8 cellular contexts compared by ENCODE assay signal in the genomic region with DNA sequence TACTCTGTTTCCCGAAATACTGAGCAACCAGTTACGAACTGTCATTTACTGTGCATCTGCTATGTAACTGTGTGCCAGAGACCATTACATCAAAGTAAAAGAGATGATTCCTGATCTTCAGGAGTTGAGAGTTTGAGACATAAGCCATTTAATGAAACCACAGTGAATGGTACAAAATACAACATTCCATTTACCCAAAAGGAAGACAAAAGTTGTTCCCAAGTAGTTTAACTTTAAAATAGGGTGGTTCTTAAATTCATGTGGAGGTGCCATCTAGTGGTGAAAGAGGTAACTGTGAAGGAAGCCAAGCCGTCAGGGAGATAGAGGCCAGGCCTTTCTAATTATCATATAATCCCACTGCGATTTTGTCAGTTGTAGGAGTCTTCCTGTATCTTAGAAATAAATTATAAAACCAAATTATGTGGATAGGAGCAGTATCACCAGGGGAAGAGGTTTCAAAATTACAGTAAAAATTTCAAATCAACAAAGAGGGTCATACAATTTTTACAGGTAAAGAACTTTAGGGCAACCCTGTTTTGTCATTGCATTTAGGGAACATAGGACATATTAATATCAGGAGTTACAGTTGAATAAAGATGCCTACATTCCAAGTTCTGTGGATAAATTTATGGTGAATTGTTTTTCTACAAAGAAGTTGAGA.
DNase-seq lines count a peak whose midpoint lies in the region; ATAC-seq and TF ChIP-seq lines count a peak whose summit lies in the region.

No MANE protein-coding gene starts in this region.

- intact Hi-C loops in adrenal gland (cut with DNase I): loop anchor here (5.0 to 10.0 kb wide), 3 partner anchors 90 to 358 kb away; no protein-coding TSS in a partner anchor
- intact Hi-C loops in left ventricle myocardium superior (cut with micrococcal nuclease): loop anchor here (10.0 kb wide), 2 partner anchors 290 to 350 kb away; no protein-coding TSS in a partner anchor

- peaks cover 30% of the 10 kb centered on the region for H3F3A ChIP-seq in smooth muscle cell (ENCODE audit: low read depth)

- in situ Hi-C loops in GM13976 (cut with MboI; ENCODE audit: low sequenced_read_pairs, unreplicated experiment): loop anchor here (10.0 kb wide), 1 partner anchor 360 kb away; no protein-coding TSS in a partner anchor

- no peak overlapping the region for H3K27ac ChIP-seq in BLaER1 treated with 17β-estradiol and CSF1 and Interleukin-3, amounts not matched to agents 10 nM and 100 nM
- H3K27ac ChIP-seq in adrenal gland (no peak overlapping the region), smooth muscle cell (ENCODE audit: low read depth) (peak overlapping the region; percentile 53)

- no peak for TF ChIP-seq POLR2A in adrenal gland (IDR thresholded peaks at IDR 0.05)

- peak; percentile 69 for DNase-seq in GM13976 (ENCODE audit: low spot score)
- DNase-seq in NCI-H345 (lab: John Stamatoyannopoulos, UW): peak; percentile 52
- peak in 5 of 7 donors; percentile 28 to 73 (median 58) for DNase-seq in adrenal gland
- DNase-seq in left ventricle myocardium superior: no peak
- DNase-seq in smooth muscle cell (lab: John Stamatoyannopoulos, UW; ENCODE audit: unreplicated experiment): no peak

- no peak overlapping the region for H2AFZ ChIP-seq in smooth muscle cell (ENCODE audit: low read depth)

- H3K27me3 ChIP-seq in BLaER1 treated with 17β-estradiol and CSF1 and Interleukin-3, amounts not matched to agents 10 nM and 100 nM: no peaks in the 10 kb centered on the region
- H3K27me3 ChIP-seq in adrenal gland (no peaks in the 10 kb centered on the region), smooth muscle cell (ENCODE audit: low read depth) (no peaks in the 10 kb centered on the region)

- TF ChIP-seq CTCF in GM13976 (IDR thresholded peaks at IDR 0.05; ENCODE audit: borderline replicate concordance, control extremely low read depth, extremely low read depth, insufficient read depth, missing control alignments): peak; percentile 71
- peak; percentile 68 to 86 (median 80) for TF ChIP-seq CTCF in adrenal gland (IDR thresholded peaks at IDR 0.05)
- TF ChIP-seq CTCF in smooth muscle cell (IDR thresholded peaks at IDR 0.05; ENCODE audit: borderline replicate concordance, insufficient read depth, poor library complexity, severe bottlenecking): peak; percentile 89

- no peak overlapping the region for H3K4me3 ChIP-seq in BLaER1 treated with 17β-estradiol and CSF1 and Interleukin-3, amounts not matched to agents 10 nM and 100 nM
- no peak overlapping the region for H3K4me3 ChIP-seq in adrenal gland
- H3K4me3 ChIP-seq in smooth muscle cell: no peak overlapping the region

- WGBS in adrenal gland, 4 donors: 51 to 60% (median 58%) methylated on average over 4 of the region's 4 CpGs
- 47% methylated on average over 4 of the region's 4 CpGs for WGBS in smooth muscle cell (ENCODE audit: low lambda C conversion rate)

- ATAC-seq in left ventricle myocardium superior (peak; percentile 66), GM18873 (IDR thresholded peaks at IDR 0.05; ENCODE audit: low FRiP score, unreplicated experiment) (no peak), GM19324 (IDR thresholded peaks at IDR 0.05; ENCODE audit: low FRiP score, unreplicated experiment) (no peak)

- H3K9ac ChIP-seq in BLaER1 treated with 17β-estradiol and CSF1 and Interleukin-3, amounts not matched to agents 10 nM and 100 nM: 0 out of 22 replicates have a peak overlapping the region, but pooled peaks of 1 of the 11 experiments have one; percentile 14
- H3K9ac ChIP-seq in smooth muscle cell (ENCODE audit: low read depth): no peak overlapping the region

- H3K9me3 ChIP-seq in BLaER1 treated with 17β-estradiol and CSF1 and Interleukin-3, amounts not matched to agents 10 nM and 100 nM (replicated peaks in 1 of 11): peaks cover 0 to 10% (median 0%) of the 10 kb centered on the region in 11 experiments; a peak in 2 of 22 replicates
- H3K9me3 ChIP-seq in adrenal gland (replicated peaks in 1 of 3) (no peaks in the 10 kb centered on the region), smooth muscle cell (replicated peaks; ENCODE audit: low read depth) (no peaks in the 10 kb centered on the region)

- peaks cover 9% of the 10 kb centered on the region for H3K79me2 ChIP-seq in smooth muscle cell (ENCODE audit: low read depth)

- peaks cover 40 to 59% (median 48%) of the 10 kb centered on the region in 10 experiments for H3K4me1 ChIP-seq in BLaER1 treated with 17β-estradiol and CSF1 and Interleukin-3, amounts not matched to agents 10 nM and 100 nM
- no peaks in the 10 kb centered on the region for H3K4me1 ChIP-seq in adrenal gland (replicated peaks in 1 of 2)
- no peaks in the 10 kb centered on the region for H3K4me1 ChIP-seq in smooth muscle cell (ENCODE audit: low read depth)

- H3K36me3 ChIP-seq in BLaER1 treated with 17β-estradiol and CSF1 and Interleukin-3, amounts not matched to agents 10 nM and 100 nM: peaks cover 0 to 58% (median 0%) of the 10 kb centered on the region in 11 experiments; a peak in 8 of 22 replicates
- H3K36me3 ChIP-seq in adrenal gland (replicated peaks in 1 of 2): peaks cover 0 to 42% of the 10 kb centered on the region in 2 donors
- no peaks in the 10 kb centered on the region for H3K36me3 ChIP-seq in smooth muscle cell (ENCODE audit: low read depth)

- H3K4me2 ChIP-seq in BLaER1 treated with 17β-estradiol and CSF1 and Interleukin-3, amounts not matched to agents 10 nM and 100 nM: peak overlapping the region in 10 of 11 experiments; percentile 49 to 82 (median 66); a peak in 14 of 22 replicates
- no peak overlapping the region for H3K4me2 ChIP-seq in smooth muscle cell

- peaks cover 0 to 11% (median 0%) of the 10 kb centered on the region in 11 experiments; a peak in 2 of 22 replicates for H4K20me1 ChIP-seq in BLaER1 treated with 17β-estradiol and CSF1 and Interleukin-3, amounts not matched to agents 10 nM and 100 nM
- peaks cover 3% of the 10 kb centered on the region for H4K20me1 ChIP-seq in smooth muscle cell (ENCODE audit: low read depth)

Comparison
In these comparisons a context has a peak if more than half of its experiments do, and no peak if none do; other contexts are left out.
1. DNase-seq: peak in GM13976 (single experiment), NCI-H345 (single experiment) and adrenal gland (5 of 7); none in left ventricle myocardium superior (single experiment) and smooth muscle cell (single experiment).
2. Peak in every context shown above with its lines, with median percentiles within 50 percentile points of each other: CTCF ChIP-seq.